8 cellular contexts compared by ENCODE assay signal in the genomic region with DNA sequence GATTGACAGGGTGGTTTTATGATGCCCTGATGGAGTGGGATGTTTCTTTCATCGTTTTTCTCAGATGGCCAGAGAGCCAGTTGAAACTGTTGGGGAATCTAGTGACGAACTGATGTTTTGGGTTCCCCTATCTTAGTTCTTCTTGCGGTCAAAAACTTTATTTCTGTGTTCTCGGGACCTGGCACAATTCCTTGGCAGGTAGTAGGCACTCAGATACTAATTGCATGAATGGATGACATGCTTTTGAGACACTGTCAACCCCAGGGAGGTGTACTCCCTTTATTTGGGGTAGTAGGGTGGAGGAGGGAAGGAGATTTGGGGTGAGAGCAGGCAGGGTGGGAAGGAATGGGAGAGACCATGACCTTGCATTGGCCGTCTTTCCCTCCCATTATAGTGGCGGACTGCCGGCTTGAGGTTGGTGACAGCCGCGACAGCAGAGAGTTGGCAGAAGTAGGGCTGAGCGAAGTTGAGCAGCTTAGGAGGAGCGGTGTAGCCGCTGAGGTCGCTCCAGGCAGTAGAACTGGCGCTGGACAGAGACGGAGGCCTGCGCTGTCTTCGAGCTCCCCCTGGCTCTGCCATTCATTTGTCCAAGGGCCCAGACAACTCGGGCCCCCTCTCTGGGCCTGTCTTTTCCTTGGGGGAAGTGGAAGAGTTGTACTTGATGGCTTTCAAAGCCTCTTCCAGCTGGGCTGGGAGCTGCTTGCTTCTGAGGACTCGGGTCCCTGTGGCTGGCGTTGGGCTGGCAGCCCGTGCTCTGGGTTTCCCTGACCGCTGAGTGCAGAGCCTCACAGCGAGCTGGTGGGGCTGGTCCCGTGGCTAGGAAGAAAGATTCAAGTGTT. TPM values are rescaled to one million over a fixed set of nuclear protein-coding genes. Genes with fewer than 3 reads are reported as not detected.
DNase-seq lines count a peak whose midpoint lies in the region; ATAC-seq and TF ChIP-seq lines count a peak whose summit lies in the region.

No MANE protein-coding gene starts in this region.

- in situ Hi-C loops in astrocyte of the cerebellum (cut with HindIII; ENCODE audit: low sequenced_read_pairs) (no loop called here), gastrocnemius medialis (cut with MboI; ENCODE audit: low sequenced_read_pairs in 4 of 4) (no loop called here)

- peak overlapping the region; percentile 90 for H3K4me3 Mint-ChIP-seq in stimulated activated naive CD8-positive, alpha-beta T cell treated with anti-CD3 and anti-CD28 coated beads, Interleukin-15, Interleukin-2, amounts not matched to agents 100 ng/mL and 50 ng/mL, for 24 hours

- intact Hi-C loops in gastrocnemius medialis (cut with DNase I; ENCODE audit: low total_unique reads) = loop anchor here (10.0 kb wide), 1 partner anchor 163 kb away; the partner anchor contains the start of gene STAMBP

- peaks cover 6% of the 10 kb centered on the region for H3F3A ChIP-seq in OCI-LY1 (ENCODE audit: insufficient read depth, low read length)

- H3K9ac ChIP-seq in DND-41 (ENCODE audit: low read depth, low read length) = peak overlapping the region; percentile 86
- H3K9ac ChIP-seq in OCI-LY1 (ENCODE audit: low read length) = no peak overlapping the region; the same call in 1 of the 2 replicates

- no peak overlapping the region for H2AFZ ChIP-seq in DND-41 (ENCODE audit: low read depth, low read length)
- H2AFZ ChIP-seq in OCI-LY1 (ENCODE audit: low read length) = no peak overlapping the region

- H3K36me3 Mint-ChIP-seq in stimulated activated naive CD8-positive, alpha-beta T cell treated with anti-CD3 and anti-CD28 coated beads, Interleukin-15, Interleukin-2, amounts not matched to agents 100 ng/mL and 50 ng/mL, for 24 hours (ENCODE audit: low read depth) = peaks cover 61% of the 10 kb centered on the region

- DNase-seq in DND-41 = peak; percentile 27
- no peak for DNase-seq in astrocyte of the cerebellum (ENCODE audit: low read depth)
- peak; percentile 53 for DNase-seq in left lobe of liver (ENCODE audit: low spot score)
- no peak for DNase-seq in hepatic stellate cell (ENCODE audit: low spot score)
- no peak for DNase-seq in gastrocnemius medialis

- H3K4me2 ChIP-seq in DND-41 (ENCODE audit: insufficient read depth, low read length) (peak overlapping the region; percentile 95), OCI-LY1 (ENCODE audit: low read length) (peak overlapping the region; percentile 80)

- H3K27me3 Mint-ChIP-seq in stimulated activated naive CD8-positive, alpha-beta T cell treated with anti-CD3 and anti-CD28 coated beads, Interleukin-15, Interleukin-2, amounts not matched to agents 100 ng/mL and 50 ng/mL, for 24 hours = no peaks in the 10 kb centered on the region

- H3K36me3 ChIP-seq in DND-41 (ENCODE audit: insufficient read depth, low read length) (peaks cover 55% of the 10 kb centered on the region), OCI-LY1 (ENCODE audit: insufficient read depth, low read length) (peaks cover 53% of the 10 kb centered on the region), gastrocnemius medialis (no peaks in the 10 kb centered on the region)

- H3K27me3 ChIP-seq in DND-41 (ENCODE audit: insufficient read depth, low read length, poor library complexity) (no peaks in the 10 kb centered on the region), OCI-LY1 (ENCODE audit: insufficient read depth, low read length) (no peaks in the 10 kb centered on the region), gastrocnemius medialis (no peaks in the 10 kb centered on the region)

- H3K4me1 Mint-ChIP-seq in stimulated activated naive CD8-positive, alpha-beta T cell treated with anti-CD3 and anti-CD28 coated beads, Interleukin-15, Interleukin-2, amounts not matched to agents 100 ng/mL and 50 ng/mL, for 24 hours (ENCODE audit: low read depth) = peaks cover 72% of the 10 kb centered on the region

- H3K27ac Mint-ChIP-seq in stimulated activated naive CD8-positive, alpha-beta T cell treated with anti-CD3 and anti-CD28 coated beads, Interleukin-15, Interleukin-2, amounts not matched to agents 100 ng/mL and 50 ng/mL, for 24 hours = peak overlapping the region; percentile 93

- TF ChIP-seq CTCF in DND-41 (IDR thresholded peaks at IDR 0.05; ENCODE audit: borderline replicate concordance, extremely low read depth, low read length, poor library complexity, severe bottlenecking) (no peak), OCI-LY1 (IDR thresholded peaks at IDR 0.05; ENCODE audit: low read length) (no peak), astrocyte of the cerebellum (IDR thresholded peaks at IDR 0.05; ENCODE audit: low read depth, low read length, missing control alignments) (peak; percentile 51), gastrocnemius medialis (IDR thresholded peaks at IDR 0.05 in 4 of 5, conservative IDR thresholded peaks at IDR 0.05 in 1 of 5) (peak in 2 of 5 experiments; percentile 14 to 32)

- no peaks in the 10 kb centered on the region for H3K9me3 ChIP-seq in DND-41 (ENCODE audit: insufficient read depth, low read length, severe bottlenecking)
- H3K9me3 ChIP-seq in OCI-LY1 (ENCODE audit: low read length) = no peaks in the 10 kb centered on the region
- no peaks in the 10 kb centered on the region for H3K9me3 ChIP-seq in gastrocnemius medialis

- TF ChIP-seq POLR2A in gastrocnemius medialis (IDR thresholded peaks at IDR 0.05) = no peak

- peaks cover 52% of the 10 kb centered on the region; the same call in 1 of the 2 replicates for H4K20me1 ChIP-seq in DND-41 (ENCODE audit: insufficient read depth, low read length)
- H4K20me1 ChIP-seq in OCI-LY1 (ENCODE audit: insufficient read depth, low read length) = no peaks in the 10 kb centered on the region

- peak; percentile 32; the same call in 1 of the 3 replicates for ATAC-seq in DND-41 (ENCODE audit: insufficient read depth, low read depth)
- ATAC-seq in left lobe of liver = peak; percentile 26
- ATAC-seq in gastrocnemius medialis = no peak
- ATAC-seq in HG03175 (IDR thresholded peaks at IDR 0.05; ENCODE audit: unreplicated experiment) = no peak

- H3K9me3 Mint-ChIP-seq in stimulated activated naive CD8-positive, alpha-beta T cell treated with anti-CD3 and anti-CD28 coated beads, Interleukin-15, Interleukin-2, amounts not matched to agents 100 ng/mL and 50 ng/mL, for 24 hours = no peaks in the 10 kb centered on the region

- no peaks in the 10 kb centered on the region for H3K9me2 ChIP-seq in OCI-LY1 (ENCODE audit: low read depth, low read length)

- H3K27ac ChIP-seq in DND-41 (ENCODE audit: low read length) (peak overlapping the region; percentile 79), OCI-LY1 (ENCODE audit: low read depth, low read length, poor library complexity, severe bottlenecking) (no peak overlapping the region), gastrocnemius medialis (no peak overlapping the region)

- H3K79me2 ChIP-seq in DND-41 (ENCODE audit: insufficient read depth, low read length) (peaks cover 70% of the 10 kb centered on the region), OCI-LY1 (ENCODE audit: insufficient read depth, low read length) (no peaks in the 10 kb centered on the region)

- H3K4me3 ChIP-seq in DND-41 (ENCODE audit: low read depth in 1 of 2, low read length in 2 of 2) (peak overlapping the region; percentile 10 to 71; a peak in 3 of 4 replicates), OCI-LY1 (ENCODE audit: low read depth, low read length, poor library complexity, severe bottlenecking) (peak overlapping the region; percentile 67), astrocyte of the cerebellum (ENCODE audit: low read depth, low read length) (peak overlapping the region; percentile 4), gastrocnemius medialis (peak overlapping the region in 1 of 4 donors; percentile 19)

- H3K4me1 ChIP-seq in DND-41 (ENCODE audit: insufficient read depth, low read length) (peaks cover 68% of the 10 kb centered on the region), OCI-LY1 (ENCODE audit: insufficient read depth, low read length, severe bottlenecking) (peaks cover 51% of the 10 kb centered on the region), gastrocnemius medialis (peaks cover 27 to 40% of the 10 kb centered on the region in 2 donors)

RNA-seq across cellular contexts. Expression of gene TET3, which starts 2.6 kb away (rescaled TPM):
- total RNA-seq in left lobe of liver (7.3 TPM), gastrocnemius medialis (1 to 10 TPM; 2.1 to 3.3 (median 2.9) TPM)

Comparison
In these comparisons a context has a peak if more than half of its experiments do, and no peak if none do; other contexts are left out.
1. ATAC-seq: peak in DND-41 (single experiment) and left lobe of liver (single experiment); none in gastrocnemius medialis (0 of 2) and HG03175 (single experiment).
2. DNase-seq: peak in DND-41 (single experiment) and left lobe of liver (single experiment); none in astrocyte of the cerebellum (single experiment), hepatic stellate cell (single experiment) and gastrocnemius medialis (0 of 2).